ENCODE assay signal across 23 cellular contexts in genomic region chr13:53255795-53256194, GRCh38.
DNase-seq lines count a peak whose midpoint lies in the region; ATAC-seq lines count a peak whose summit lies in the region.
"Had no signal": no experiment of that assay in that cellular context is flagged by ENCODE, and none has a peak within 500 bp of the region (broad histone marks: within the 10 kb centered on the region; RNA-seq: fewer than 3 reads in every experiment).

No MANE protein-coding gene starts in this region.

- ATAC-seq in GM18861 (IDR thresholded peaks at IDR 0.05; ENCODE audit: unreplicated experiment) = no peak
- ATAC-seq: A549; CD8-positive, alpha-beta T cell had no signal

- DNase-seq in putamen (ENCODE audit: low spot score) = peak; percentile 42
- DNase-seq: 8988T; ACHN; AML-193; BE2C; C1 segment of cervical spinal cord; Caco-2; Calu3; CD4-positive, alpha-beta memory T cell; CD4-positive, alpha-beta T cell; CD4-positive, CD25-positive, alpha-beta regulatory T cell; CD8-positive, alpha-beta memory T cell; CD8-positive, alpha-beta T cell; COR-L47; DMS 273 treated with DMSO at 0.1 percent for 48 hours; DMS153; DMS53; DMS79; DMS79 treated with DMSO at 0.1 percent for 48 hours; DND-41; EL had no signal
